34 cellular contexts compared by ENCODE assay signal in the genomic region with DNA sequence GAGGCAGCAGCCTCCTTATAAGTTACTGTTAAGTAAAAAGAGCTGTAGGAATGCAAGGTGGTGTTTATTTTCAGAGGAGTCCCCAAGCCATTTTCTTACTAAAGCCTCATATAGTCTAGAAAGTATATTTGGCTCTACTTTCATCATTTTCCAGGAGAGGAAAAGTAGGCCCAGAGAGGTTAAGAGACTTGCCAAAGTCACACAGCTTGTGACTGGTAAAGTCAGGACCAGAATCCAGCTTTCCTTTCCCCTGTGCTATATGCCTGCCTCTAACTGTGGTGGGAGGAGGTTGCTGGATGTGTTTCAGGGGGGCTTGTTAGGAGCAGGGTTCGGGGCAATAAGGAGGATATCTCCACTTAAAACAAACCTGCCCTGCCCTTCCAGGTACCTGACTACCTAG. TPM values are rescaled to one million over a fixed set of nuclear protein-coding genes. Genes with fewer than 3 reads are reported as not detected.
"Had no signal": no experiment of that assay in that cellular context is flagged by ENCODE, and none has a peak within 500 bp of the region (broad histone marks: within the 10 kb centered on the region; RNA-seq: fewer than 3 reads in every experiment).

No MANE protein-coding gene starts in this region.

- H3K27ac ChIP-seq: colonic mucosa, esophagus muscularis mucosa, foreskin keratinocyte, gastroesophageal sphincter, heart left ventricle, hepatocyte, ovary, psoas muscle, skin epidermis, spleen, thoracic aorta, tibial nerve, upper lobe of left lung had no signal

- DNase-seq: colonic mucosa; effector CD8-positive, alpha-beta T cell; endodermal cell; foreskin keratinocyte; heart left ventricle; kidney; natural killer cell; occipital lobe; ovary; posterior cingulate gyrus; psoas muscle; right cardiac atrium; spleen; stimulated activated CD4-positive, alpha-beta T cell treated with anti-CD3 and anti-CD28 coated beads, Interleukin-4, amount 100 ng/mL, for 4 hours; upper lobe of left lung had no signal

- H3K4me3 ChIP-seq: colonic mucosa, esophagus muscularis mucosa, gastroesophageal sphincter, heart left ventricle, hepatocyte, lung, ovary, psoas muscle, skin epidermis, spleen, thoracic aorta, tibial nerve, upper lobe of left lung had no signal

- FAIRE-seq: endothelial cell of umbilical vein, kidney, urothelium cell line had no signal

- H3K27ac Mint-ChIP-seq: dendritic cell treated with granulocyte-macrophage colony-stimulating factor and Interleukin-4, amounts not matched to agents 40 ng/mL and 50 ng/mL, for 4 days; endodermal cell; memory B cell; natural killer cell; stimulated activated memory B cell treated with anti-CD40 and anti-IgM and Interleukin-4, amounts not matched to agents 10 μg/mL and 1 μg/mL and 100 μg/mL, for 72 hours; stimulated activated naive CD8-positive, alpha-beta T cell treated with anti-CD3 and anti-CD28 coated beads, Interleukin-15, Interleukin-2, amounts not matched to agents 100 ng/mL and 50 ng/mL, for 24 hours had no signal

- H3K4me1 ChIP-seq: colonic mucosa, foreskin keratinocyte, gastroesophageal sphincter, psoas muscle, tibial nerve, upper lobe of left lung had no signal

- H3K27me3 Mint-ChIP-seq: dendritic cell treated with granulocyte-macrophage colony-stimulating factor and Interleukin-4, amounts not matched to agents 40 ng/mL and 50 ng/mL, for 4 days; memory B cell; stimulated activated memory B cell treated with anti-CD40 and anti-IgM and Interleukin-4, amounts not matched to agents 10 μg/mL and 1 μg/mL and 100 μg/mL, for 72 hours; stimulated activated naive CD8-positive, alpha-beta T cell treated with anti-CD3 and anti-CD28 coated beads, Interleukin-15, Interleukin-2, amounts not matched to agents 100 ng/mL and 50 ng/mL, for 24 hours had no signal

- H3K4me1 Mint-ChIP-seq: endodermal cell had no signal

- H3K4me3 Mint-ChIP-seq: dendritic cell treated with granulocyte-macrophage colony-stimulating factor and Interleukin-4, amounts not matched to agents 40 ng/mL and 50 ng/mL, for 4 days; endodermal cell; memory B cell; natural killer cell; stimulated activated memory B cell treated with anti-CD40 and anti-IgM and Interleukin-4, amounts not matched to agents 10 μg/mL and 1 μg/mL and 100 μg/mL, for 72 hours; stimulated activated naive CD8-positive, alpha-beta T cell treated with anti-CD3 and anti-CD28 coated beads, Interleukin-15, Interleukin-2, amounts not matched to agents 100 ng/mL and 50 ng/mL, for 24 hours had no signal

- ATAC-seq: foreskin keratinocyte; gastroesophageal sphincter; heart left ventricle; left lobe of liver; natural killer cell; psoas muscle; right cardiac atrium; stimulated activated memory B cell treated with anti-CD40 and anti-IgM and Interleukin-4, amounts not matched to agents 10 μg/mL and 1 μg/mL and 100 μg/mL, for 72 hours had no signal

- H3K9me3 ChIP-seq: colonic mucosa, esophagus muscularis mucosa, gastroesophageal sphincter, heart left ventricle, ovary, psoas muscle, spleen, thoracic aorta, tibial nerve, upper lobe of left lung had no signal

- H3K4me2 ChIP-seq: hepatocyte had no signal

RNA-seq across cellular contexts. Expression of a gene that starts 38.9 kb away (rescaled TPM):
- total RNA-seq: colonic mucosa, endothelial cell of umbilical vein, epithelial cell of proximal tubule, foreskin keratinocyte, heart left ventricle, hepatocyte, left lobe of liver, liver, mononuclear cell, ovary, psoas muscle, renal cortical epithelial cell, thoracic aorta, tibial nerve had no signal
- polyA plus RNA-seq: endothelial cell of umbilical vein, fibroblast of lung, foreskin keratinocyte, hepatocyte, liver had no signal
